ENCODE assay signal across 1 cellular context in the genomic region with DNA sequence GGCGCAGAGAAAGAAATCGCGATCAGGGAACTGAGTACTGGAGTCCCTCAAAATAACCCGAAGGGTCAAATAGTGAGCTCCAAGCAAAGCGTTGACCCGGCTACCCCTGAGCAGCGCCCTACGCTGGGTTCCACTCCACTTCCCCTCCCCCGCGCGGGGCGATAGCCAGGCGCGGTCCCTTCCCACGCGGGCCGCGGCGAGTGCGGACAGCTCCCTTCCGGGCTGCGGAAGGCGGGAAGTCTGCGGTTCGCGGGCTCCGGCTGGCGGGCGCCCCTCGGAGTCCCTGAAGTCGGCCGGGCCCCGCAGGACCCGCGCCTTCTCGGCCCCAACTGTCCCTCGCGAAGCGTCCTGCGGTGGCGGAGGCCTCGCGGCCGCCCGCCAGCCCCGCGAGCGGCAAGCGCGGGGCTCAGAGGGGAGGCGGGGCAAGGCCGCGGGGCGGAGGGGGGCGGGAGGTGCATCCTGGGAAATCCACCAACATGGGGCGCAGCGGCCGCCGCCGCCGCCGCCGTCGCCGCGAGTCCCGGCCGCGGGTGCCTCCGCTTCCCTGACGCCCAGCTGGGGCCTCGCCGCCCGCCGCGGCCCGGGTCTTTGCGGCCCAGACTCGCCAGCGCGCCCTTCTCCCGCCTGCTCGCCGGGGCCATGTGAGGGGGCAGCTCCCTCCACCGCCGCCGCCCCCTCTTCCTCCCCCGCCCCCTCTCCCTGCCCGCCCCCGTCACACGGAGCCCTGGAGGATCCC.
TF ChIP-seq lines count a peak whose summit lies in the region.

A gene (plus strand): TSS at position 457 of the 736 bp plus-strand sequence. CDS start 315 bp downstream, outside the sequence.

TF ChIP-seq in K562, 482 proteins besides CTCF, POLR2A, EP300 and RAD21 (continued from another document and continues in another):
- TF ChIP-seq, protein P1, sequence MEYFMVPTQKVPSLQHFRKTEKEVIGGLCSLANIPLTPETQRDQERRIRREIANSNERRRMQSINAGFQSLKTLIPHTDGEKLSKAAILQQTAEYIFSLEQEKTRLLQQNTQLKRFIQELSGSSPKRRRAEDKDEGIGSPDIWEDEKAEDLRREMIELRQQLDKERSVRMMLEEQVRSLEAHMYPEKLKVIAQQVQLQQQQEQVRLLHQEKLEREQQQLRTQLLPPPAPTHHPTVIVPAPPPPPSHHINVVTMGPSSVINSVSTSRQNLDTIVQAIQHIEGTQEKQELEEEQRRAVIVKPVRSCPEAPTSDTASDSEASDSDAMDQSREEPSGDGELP (CRISPR knock-in tag; IDR thresholded peaks at IDR 0.05; ENCODE audit: borderline replicate concordance) = peak; percentile 85; the same call in 1 of the 2 replicates
- no peak for TF ChIP-seq ZFP30 (CRISPR knock-in tag; IDR thresholded peaks at IDR 0.05; ENCODE audit: borderline replicate concordance)
- TF ChIP-seq, protein P2, sequence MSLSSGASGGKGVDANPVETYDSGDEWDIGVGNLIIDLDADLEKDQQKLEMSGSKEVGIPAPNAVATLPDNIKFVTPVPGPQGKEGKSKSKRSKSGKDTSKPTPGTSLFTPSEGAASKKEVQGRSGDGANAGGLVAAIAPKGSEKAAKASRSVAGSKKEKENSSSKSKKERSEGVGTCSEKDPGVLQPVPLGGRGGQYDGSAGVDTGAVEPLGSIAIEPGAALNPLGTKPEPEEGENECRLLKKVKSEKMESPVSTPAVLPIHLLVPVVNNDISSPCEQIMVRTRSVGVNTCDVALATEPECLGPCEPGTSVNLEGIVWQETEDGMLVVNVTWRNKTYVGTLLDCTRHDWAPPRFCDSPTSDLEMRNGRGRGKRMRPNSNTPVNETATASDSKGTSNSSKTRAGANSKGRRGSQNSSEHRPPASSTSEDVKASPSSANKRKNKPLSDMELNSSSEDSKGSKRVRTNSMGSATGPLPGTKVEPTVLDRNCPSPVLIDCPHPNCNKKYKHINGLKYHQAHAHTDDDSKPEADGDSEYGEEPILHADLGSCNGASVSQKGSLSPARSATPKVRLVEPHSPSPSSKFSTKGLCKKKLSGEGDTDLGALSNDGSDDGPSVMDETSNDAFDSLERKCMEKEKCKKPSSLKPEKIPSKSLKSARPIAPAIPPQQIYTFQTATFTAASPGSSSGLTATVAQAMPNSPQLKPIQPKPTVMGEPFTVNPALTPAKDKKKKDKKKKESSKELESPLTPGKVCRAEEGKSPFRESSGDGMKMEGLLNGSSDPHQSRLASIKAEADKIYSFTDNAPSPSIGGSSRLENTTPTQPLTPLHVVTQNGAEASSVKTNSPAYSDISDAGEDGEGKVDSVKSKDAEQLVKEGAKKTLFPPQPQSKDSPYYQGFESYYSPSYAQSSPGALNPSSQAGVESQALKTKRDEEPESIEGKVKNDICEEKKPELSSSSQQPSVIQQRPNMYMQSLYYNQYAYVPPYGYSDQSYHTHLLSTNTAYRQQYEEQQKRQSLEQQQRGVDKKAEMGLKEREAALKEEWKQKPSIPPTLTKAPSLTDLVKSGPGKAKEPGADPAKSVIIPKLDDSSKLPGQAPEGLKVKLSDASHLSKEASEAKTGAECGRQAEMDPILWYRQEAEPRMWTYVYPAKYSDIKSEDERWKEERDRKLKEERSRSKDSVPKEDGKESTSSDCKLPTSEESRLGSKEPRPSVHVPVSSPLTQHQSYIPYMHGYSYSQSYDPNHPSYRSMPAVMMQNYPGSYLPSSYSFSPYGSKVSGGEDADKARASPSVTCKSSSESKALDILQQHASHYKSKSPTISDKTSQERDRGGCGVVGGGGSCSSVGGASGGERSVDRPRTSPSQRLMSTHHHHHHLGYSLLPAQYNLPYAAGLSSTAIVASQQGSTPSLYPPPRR (CRISPR knock-in tag; IDR thresholded peaks at IDR 0.05; ENCODE audit: borderline replicate concordance) = 0 out of 2 replicates have a peak, but pooled peaks have one; percentile 49
- TF ChIP-seq TGIF2 (CRISPR knock-in tag; IDR thresholded peaks at IDR 0.05) = no peak; the same call in 1 of the 2 replicates
- peak; percentile 77 for TF ChIP-seq POLR2AphosphoS5 (IDR thresholded peaks at IDR 0.05; ENCODE audit: control insufficient read depth, insufficient read depth, low read depth, low read length)
- TF ChIP-seq BHLHE40 (IDR thresholded peaks at IDR 0.05; ENCODE audit: low read length) = 0 out of 2 replicates have a peak, but pooled peaks have one; percentile 16
- no peak for TF ChIP-seq RBM25 (IDR thresholded peaks at IDR 0.05; ENCODE audit: low read depth, low read length, severe bottlenecking)
- TF ChIP-seq ZNF217 (CRISPR knock-in tag; IDR thresholded peaks at IDR 0.05) = no peak
- no peak for TF ChIP-seq FOXA3 (CRISPR knock-in tag; conservative IDR thresholded peaks at IDR 0.05 in 1 of 2, IDR thresholded peaks at IDR 0.05 in 1 of 2)
- no peak for TF ChIP-seq RBM17 (IDR thresholded peaks at IDR 0.05; ENCODE audit: borderline replicate concordance, low read depth, low read length)
- TF ChIP-seq, protein P3, sequence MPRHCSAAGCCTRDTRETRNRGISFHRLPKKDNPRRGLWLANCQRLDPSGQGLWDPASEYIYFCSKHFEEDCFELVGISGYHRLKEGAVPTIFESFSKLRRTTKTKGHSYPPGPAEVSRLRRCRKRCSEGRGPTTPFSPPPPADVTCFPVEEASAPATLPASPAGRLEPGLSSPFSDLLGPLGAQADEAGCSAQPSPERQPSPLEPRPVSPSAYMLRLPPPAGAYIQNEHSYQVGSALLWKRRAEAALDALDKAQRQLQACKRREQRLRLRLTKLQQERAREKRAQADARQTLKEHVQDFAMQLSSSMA (CRISPR knock-in tag; IDR thresholded peaks at IDR 0.05) = 0 out of 2 replicates have a peak, but pooled peaks have one; percentile 41
- no peak for TF ChIP-seq PHB (CRISPR knock-in tag; IDR thresholded peaks at IDR 0.05)
- TF ChIP-seq, protein P4, sequence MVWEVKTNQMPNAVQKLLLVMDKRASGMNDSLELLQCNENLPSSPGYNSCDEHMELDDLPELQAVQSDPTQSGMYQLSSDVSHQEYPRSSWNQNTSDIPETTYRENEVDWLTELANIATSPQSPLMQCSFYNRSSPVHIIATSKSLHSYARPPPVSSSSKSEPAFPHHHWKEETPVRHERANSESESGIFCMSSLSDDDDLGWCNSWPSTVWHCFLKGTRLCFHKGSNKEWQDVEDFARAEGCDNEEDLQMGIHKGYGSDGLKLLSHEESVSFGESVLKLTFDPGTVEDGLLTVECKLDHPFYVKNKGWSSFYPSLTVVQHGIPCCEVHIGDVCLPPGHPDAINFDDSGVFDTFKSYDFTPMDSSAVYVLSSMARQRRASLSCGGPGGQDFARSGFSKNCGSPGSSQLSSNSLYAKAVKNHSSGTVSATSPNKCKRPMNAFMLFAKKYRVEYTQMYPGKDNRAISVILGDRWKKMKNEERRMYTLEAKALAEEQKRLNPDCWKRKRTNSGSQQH (CRISPR knock-in tag; IDR thresholded peaks at IDR 0.05) = no peak
- no peak for TF ChIP-seq ZBTB8A (IDR thresholded peaks at IDR 0.05; ENCODE audit: partially characterized antibody)
- TF ChIP-seq PHF8 (IDR thresholded peaks at IDR 0.05; ENCODE audit: borderline replicate concordance, low read length) = peak; percentile 88
- TF ChIP-seq HNRNPLL (IDR thresholded peaks at IDR 0.05; ENCODE audit: low read depth, low read length, poor library complexity, severe bottlenecking) = peak; percentile 58
- TF ChIP-seq ZSCAN29 (IDR thresholded peaks at IDR 0.05) = peak; percentile 43; the same call in 1 of the 2 replicates
- TF ChIP-seq ZFPM2 (CRISPR knock-in tag; IDR thresholded peaks at IDR 0.05) = no peak
- TF ChIP-seq FIP1L1 (IDR thresholded peaks at IDR 0.05; ENCODE audit: low read depth, low read length, poor library complexity, severe bottlenecking) = peak; percentile 63
- peak; percentile 54; the same call in 1 of the 2 replicates for TF ChIP-seq ILF3 (IDR thresholded peaks at IDR 0.05; ENCODE audit: borderline replicate concordance)
- TF ChIP-seq, protein P5, sequence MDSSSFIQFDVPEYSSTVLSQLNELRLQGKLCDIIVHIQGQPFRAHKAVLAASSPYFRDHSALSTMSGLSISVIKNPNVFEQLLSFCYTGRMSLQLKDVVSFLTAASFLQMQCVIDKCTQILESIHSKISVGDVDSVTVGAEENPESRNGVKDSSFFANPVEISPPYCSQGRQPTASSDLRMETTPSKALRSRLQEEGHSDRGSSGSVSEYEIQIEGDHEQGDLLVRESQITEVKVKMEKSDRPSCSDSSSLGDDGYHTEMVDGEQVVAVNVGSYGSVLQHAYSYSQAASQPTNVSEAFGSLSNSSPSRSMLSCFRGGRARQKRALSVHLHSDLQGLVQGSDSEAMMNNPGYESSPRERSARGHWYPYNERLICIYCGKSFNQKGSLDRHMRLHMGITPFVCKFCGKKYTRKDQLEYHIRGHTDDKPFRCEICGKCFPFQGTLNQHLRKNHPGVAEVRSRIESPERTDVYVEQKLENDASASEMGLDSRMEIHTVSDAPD (CRISPR knock-in tag; IDR thresholded peaks at IDR 0.05) = no peak
- peak; percentile 64 for TF ChIP-seq NCOR1 (IDR thresholded peaks at IDR 0.05)
- TF ChIP-seq CHD2 (IDR thresholded peaks at IDR 0.05; ENCODE audit: low read depth, low read length) = peak; percentile 34
- TF ChIP-seq MECOM (CRISPR knock-in tag; IDR thresholded peaks at IDR 0.05) = no peak
- TF ChIP-seq POU5F1 (IDR thresholded peaks at IDR 0.05; ENCODE audit: borderline replicate concordance, low read depth, low read length, partially characterized antibody) = no peak
- TF ChIP-seq POLR3G (IDR thresholded peaks at IDR 0.05; ENCODE audit: extremely low read depth, insufficient read length, insufficient replicate concordance) = no peak
- no peak for TF ChIP-seq CEBPG (CRISPR knock-in tag; IDR thresholded peaks at IDR 0.05)
- no peak for TF ChIP-seq CEBPG (tag; conservative IDR thresholded peaks at IDR 0.05 in 1 of 2, IDR thresholded peaks at IDR 0.05 in 1 of 2)
- no peak for TF ChIP-seq ZNF551 (CRISPR knock-in tag; IDR thresholded peaks at IDR 0.05)
- no peak for TF ChIP-seq ASH1L (IDR thresholded peaks at IDR 0.05; ENCODE audit: borderline replicate concordance, low read depth, partially characterized antibody)
- TF ChIP-seq ARID1B (IDR thresholded peaks at IDR 0.05) = peak; percentile 42; the same call in 1 of the 2 replicates
- peak; percentile 12; the same call in 1 of the 2 replicates for TF ChIP-seq CBFA2T2 (conservative IDR thresholded peaks at IDR 0.05)
- TF ChIP-seq ATF7 (IDR thresholded peaks at IDR 0.05) = peak; percentile 50
- TF ChIP-seq ZBTB1 (CRISPR knock-in tag; IDR thresholded peaks at IDR 0.05; ENCODE audit: borderline replicate concordance, low read depth) = peak; percentile 96
- no peak for TF ChIP-seq SRSF1 (IDR thresholded peaks at IDR 0.05; ENCODE audit: low read depth, low read length)
- TF ChIP-seq, protein P6, sequence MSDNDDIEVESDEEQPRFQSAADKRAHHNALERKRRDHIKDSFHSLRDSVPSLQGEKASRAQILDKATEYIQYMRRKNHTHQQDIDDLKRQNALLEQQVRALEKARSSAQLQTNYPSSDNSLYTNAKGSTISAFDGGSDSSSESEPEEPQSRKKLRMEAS (CRISPR knock-in tag; IDR thresholded peaks at IDR 0.05) = peak; percentile 82
- TF ChIP-seq, protein P7, sequence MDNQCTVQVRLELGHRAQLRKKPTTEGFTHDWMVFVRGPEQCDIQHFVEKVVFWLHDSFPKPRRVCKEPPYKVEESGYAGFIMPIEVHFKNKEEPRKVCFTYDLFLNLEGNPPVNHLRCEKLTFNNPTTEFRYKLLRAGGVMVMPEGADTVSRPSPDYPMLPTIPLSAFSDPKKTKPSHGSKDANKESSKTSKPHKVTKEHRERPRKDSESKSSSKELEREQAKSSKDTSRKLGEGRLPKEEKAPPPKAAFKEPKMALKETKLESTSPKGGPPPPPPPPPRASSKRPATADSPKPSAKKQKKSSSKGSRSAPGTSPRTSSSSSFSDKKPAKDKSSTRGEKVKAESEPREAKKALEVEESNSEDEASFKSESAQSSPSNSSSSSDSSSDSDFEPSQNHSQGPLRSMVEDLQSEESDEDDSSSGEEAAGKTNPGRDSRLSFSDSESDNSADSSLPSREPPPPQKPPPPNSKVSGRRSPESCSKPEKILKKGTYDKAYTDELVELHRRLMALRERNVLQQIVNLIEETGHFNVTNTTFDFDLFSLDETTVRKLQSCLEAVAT (IDR thresholded peaks at IDR 0.05) = peak in 1 of 2 experiments; percentile 61; a peak in 1 of 4 replicates
- TF ChIP-seq KLF1 (tag; IDR thresholded peaks at IDR 0.05) = no peak
- TF ChIP-seq MAZ (CRISPR knock-in tag; conservative IDR thresholded peaks at IDR 0.05 in 1 of 2, IDR thresholded peaks at IDR 0.05 in 1 of 2) = peak; percentile 77 to 96; a peak in 3 of 4 replicates
- TF ChIP-seq, protein P8, sequence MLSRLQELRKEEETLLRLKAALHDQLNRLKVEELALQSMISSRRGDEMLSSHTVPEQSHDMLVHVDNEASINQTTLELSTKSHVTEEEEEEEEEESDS (CRISPR knock-in tag; IDR thresholded peaks at IDR 0.05) = no peak
- peak; percentile 56 for TF ChIP-seq CBFA2T3 (IDR thresholded peaks at IDR 0.05)
- no peak for TF ChIP-seq SRF (CRISPR knock-in tag; IDR thresholded peaks at IDR 0.05)
- TF ChIP-seq U2AF1 (optimal IDR thresholded peaks at IDR 0.05; ENCODE audit: low read depth, low read length) = peak; percentile 88
- peak; percentile 68 for TF ChIP-seq POLR2B (IDR thresholded peaks at IDR 0.05; ENCODE audit: low read depth, partially characterized antibody)
- TF ChIP-seq ZC3H4 (CRISPR knock-in tag; IDR thresholded peaks at IDR 0.05; ENCODE audit: borderline replicate concordance) = no peak
- no peak for TF ChIP-seq CAMTA2 (CRISPR knock-in tag; conservative IDR thresholded peaks at IDR 0.05)
- no peak for TF ChIP-seq ZNF436 (CRISPR knock-in tag; IDR thresholded peaks at IDR 0.05)
- TF ChIP-seq MEIS2 (IDR thresholded peaks at IDR 0.05; ENCODE audit: partially characterized antibody) = peak; percentile 50
- no peak for TF ChIP-seq KDM1A (IDR thresholded peaks at IDR 0.05)
- no peak for TF ChIP-seq FOSL1 (tag; conservative IDR thresholded peaks at IDR 0.05)
- TF ChIP-seq SIX5 (IDR thresholded peaks at IDR 0.05; ENCODE audit: borderline replicate concordance in 1 of 2, insufficient read depth in 1 of 2, low read depth in 1 of 2, low read length in 2 of 2) = no peak
- no peak for TF ChIP-seq ZNF785 (CRISPR knock-in tag; IDR thresholded peaks at IDR 0.05)
- TF ChIP-seq, protein P9, sequence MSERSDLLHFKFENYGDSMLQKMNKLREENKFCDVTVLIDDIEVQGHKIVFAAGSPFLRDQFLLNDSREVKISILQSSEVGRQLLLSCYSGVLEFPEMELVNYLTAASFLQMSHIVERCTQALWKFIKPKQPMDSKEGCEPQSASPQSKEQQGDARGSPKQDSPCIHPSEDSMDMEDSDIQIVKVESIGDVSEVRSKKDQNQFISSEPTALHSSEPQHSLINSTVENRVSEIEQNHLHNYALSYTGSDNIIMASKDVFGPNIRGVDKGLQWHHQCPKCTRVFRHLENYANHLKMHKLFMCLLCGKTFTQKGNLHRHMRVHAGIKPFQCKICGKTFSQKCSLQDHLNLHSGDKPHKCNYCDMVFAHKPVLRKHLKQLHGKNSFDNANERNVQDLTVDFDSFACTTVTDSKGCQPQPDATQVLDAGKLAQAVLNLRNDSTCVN (CRISPR knock-in tag; IDR thresholded peaks at IDR 0.05) = no peak
- peak; percentile 14 for TF ChIP-seq SMAD1 (IDR thresholded peaks at IDR 0.05; ENCODE audit: low read depth, low read length, partially characterized antibody)
- TF ChIP-seq HIVEP1 (CRISPR knock-in tag; IDR thresholded peaks at IDR 0.05) = no peak
- 0 out of 2 replicates have a peak, but pooled peaks have one; percentile 83 for TF ChIP-seq KAT7 (CRISPR knock-in tag; IDR thresholded peaks at IDR 0.05; ENCODE audit: borderline replicate concordance)
- TF ChIP-seq ZNF668 (CRISPR knock-in tag; IDR thresholded peaks at IDR 0.05) = no peak
- no peak for TF ChIP-seq RUNX1 (IDR thresholded peaks at IDR 0.05; ENCODE audit: low read depth)
- TF ChIP-seq BCOR (IDR thresholded peaks at IDR 0.05) = peak; percentile 22; the same call in 1 of the 2 replicates
- TF ChIP-seq ZNF140 (CRISPR knock-in tag; IDR thresholded peaks at IDR 0.05) = no peak
- TF ChIP-seq ZNF695 (CRISPR knock-in tag; IDR thresholded peaks at IDR 0.05) = no peak
